20 cellular contexts compared by ENCODE assay signal in genomic region chr1:154137888-154138287, GRCh38. TPM values are rescaled to one million over a fixed set of nuclear protein-coding genes. Genes with fewer than 3 reads are reported as not detected.
DNase-seq lines count a peak whose midpoint lies in the region; ATAC-seq and TF ChIP-seq lines count a peak whose summit lies in the region.
"Had no signal": no experiment of that assay in that cellular context is flagged by ENCODE, and none has a peak within 500 bp of the region (broad histone marks: within the 10 kb centered on the region; RNA-seq: fewer than 3 reads in every experiment).

No MANE protein-coding gene starts in this region.

- no peaks in the 10 kb centered on the region for H3K9me3 Mint-ChIP-seq in activated CD4-positive, alpha-beta T cell treated with anti-CD3 and anti-CD28 coated beads for 36 hours (ENCODE audit: low read depth)
- H3K9me3 Mint-ChIP-seq in activated naive CD8-positive, alpha-beta T cell treated with anti-CD3 and anti-CD28 coated beads, Interleukin-2, amount 50 U/mL, for 24 hours = no peaks in the 10 kb centered on the region
- H3K9me3 Mint-ChIP-seq in activated naive CD8-positive, alpha-beta T cell treated with anti-CD3 and anti-CD28 coated beads for 36 hours = no peaks in the 10 kb centered on the region
- no peaks in the 10 kb centered on the region for H3K9me3 Mint-ChIP-seq in stimulated activated naive CD8-positive, alpha-beta T cell treated with anti-CD3 and anti-CD28 coated beads, Interleukin-15, Interleukin-2, amounts not matched to agents 100 ng/mL and 50 ng/mL, for 24 hours
- H3K9me3 Mint-ChIP-seq: CD4-positive, alpha-beta T cell; CD8-positive, alpha-beta memory T cell had no signal

- peaks cover 7% of the 10 kb centered on the region for H3K4me1 Mint-ChIP-seq in activated CD4-positive, alpha-beta T cell treated with anti-CD3 and anti-CD28 coated beads for 36 hours
- H3K4me1 Mint-ChIP-seq in activated naive CD8-positive, alpha-beta T cell treated with anti-CD3 and anti-CD28 coated beads, Interleukin-2, amount 50 U/mL, for 24 hours = peaks cover 9% of the 10 kb centered on the region
- H3K4me1 Mint-ChIP-seq in activated naive CD8-positive, alpha-beta T cell treated with anti-CD3 and anti-CD28 coated beads for 36 hours = peaks cover 8% of the 10 kb centered on the region
- H3K4me1 Mint-ChIP-seq in stimulated activated naive CD8-positive, alpha-beta T cell treated with anti-CD3 and anti-CD28 coated beads, Interleukin-15, Interleukin-2, amounts not matched to agents 100 ng/mL and 50 ng/mL, for 24 hours (ENCODE audit: low read depth) = peaks cover 6% of the 10 kb centered on the region
- H3K4me1 Mint-ChIP-seq: CD14-positive monocyte; CD8-positive, alpha-beta memory T cell had no signal

- no peak overlapping the region for H3K27ac Mint-ChIP-seq in activated CD4-positive, alpha-beta T cell treated with anti-CD3 and anti-CD28 coated beads for 36 hours
- H3K27ac Mint-ChIP-seq in activated naive CD8-positive, alpha-beta T cell treated with anti-CD3 and anti-CD28 coated beads, Interleukin-2, amount 50 U/mL, for 24 hours = peak overlapping the region; percentile 60
- H3K27ac Mint-ChIP-seq in activated naive CD8-positive, alpha-beta T cell treated with anti-CD3 and anti-CD28 coated beads for 36 hours = no peak overlapping the region
- peak overlapping the region; percentile 36 for H3K27ac Mint-ChIP-seq in stimulated activated naive CD8-positive, alpha-beta T cell treated with anti-CD3 and anti-CD28 coated beads, Interleukin-15, Interleukin-2, amounts not matched to agents 100 ng/mL and 50 ng/mL, for 24 hours
- H3K27ac Mint-ChIP-seq: CD14-positive monocyte; CD4-positive, alpha-beta T cell; CD8-positive, alpha-beta memory T cell had no signal

- no peaks in the 10 kb centered on the region for H3K27me3 Mint-ChIP-seq in activated CD4-positive, alpha-beta T cell treated with anti-CD3 and anti-CD28 coated beads for 36 hours
- H3K27me3 Mint-ChIP-seq in activated naive CD8-positive, alpha-beta T cell treated with anti-CD3 and anti-CD28 coated beads, Interleukin-2, amount 50 U/mL, for 24 hours = no peaks in the 10 kb centered on the region
- no peaks in the 10 kb centered on the region for H3K27me3 Mint-ChIP-seq in activated naive CD8-positive, alpha-beta T cell treated with anti-CD3 and anti-CD28 coated beads for 36 hours
- no peaks in the 10 kb centered on the region for H3K27me3 Mint-ChIP-seq in stimulated activated naive CD8-positive, alpha-beta T cell treated with anti-CD3 and anti-CD28 coated beads, Interleukin-15, Interleukin-2, amounts not matched to agents 100 ng/mL and 50 ng/mL, for 24 hours
- H3K27me3 Mint-ChIP-seq: CD4-positive, alpha-beta T cell; CD8-positive, alpha-beta memory T cell had no signal

- no peak overlapping the region for H3K4me3 Mint-ChIP-seq in activated CD4-positive, alpha-beta T cell treated with anti-CD3 and anti-CD28 coated beads for 36 hours
- no peak overlapping the region for H3K4me3 Mint-ChIP-seq in activated naive CD8-positive, alpha-beta T cell treated with anti-CD3 and anti-CD28 coated beads, Interleukin-2, amount 50 U/mL, for 24 hours
- no peak overlapping the region for H3K4me3 Mint-ChIP-seq in activated naive CD8-positive, alpha-beta T cell treated with anti-CD3 and anti-CD28 coated beads for 36 hours
- no peak overlapping the region for H3K4me3 Mint-ChIP-seq in stimulated activated naive CD8-positive, alpha-beta T cell treated with anti-CD3 and anti-CD28 coated beads, Interleukin-15, Interleukin-2, amounts not matched to agents 100 ng/mL and 50 ng/mL, for 24 hours
- H3K4me3 Mint-ChIP-seq: CD14-positive monocyte; CD4-positive, alpha-beta T cell; CD8-positive, alpha-beta memory T cell had no signal

- POLR2A ChIA-PET in activated CD4-positive, alpha-beta T cell treated with anti-CD3 and anti-CD28 coated beads for 36 hours (lab: Charles Lee) = interaction anchor here (0.6 kb wide), 1 partner anchor 391 kb away, joined by 5 read pairs; no protein-coding TSS in a partner anchor
- POLR2A ChIA-PET in HEK293T (lab: Yijun Ruan, JAX) = no interaction called here

- ATAC-seq in activated CD4-positive, alpha-beta T cell treated with anti-CD3 and anti-CD28 coated beads for 36 hours = peak; percentile 9
- peak; percentile 28 for ATAC-seq in activated naive CD8-positive, alpha-beta T cell treated with anti-CD3 and anti-CD28 coated beads, Interleukin-2, amount 50 U/mL, for 24 hours
- ATAC-seq in GM21360 (IDR thresholded peaks at IDR 0.05; ENCODE audit: unreplicated experiment) = no peak
- ATAC-seq: A549 had no signal

- intact Hi-C loops in activated CD4-positive, alpha-beta T cell treated with anti-CD3 and anti-CD28 coated beads for 36 hours (cut with DNase I, micrococcal nuclease) = no loop called here

- no peak for DNase-seq in activated CD4-positive, alpha-beta T cell treated with anti-CD3 and anti-CD28 coated beads for 36 hours
- DNase-seq in activated CD4-positive, alpha-beta T cell treated with anti-CD3 and anti-CD28 coated beads for 1 hour = no peak
- no peak for DNase-seq in activated naive CD8-positive, alpha-beta T cell treated with anti-CD3 and anti-CD28 coated beads, Interleukin-2, amount 50 U/mL, for 24 hours
- no peak for DNase-seq in activated naive CD8-positive, alpha-beta T cell treated with anti-CD3 and anti-CD28 coated beads for 36 hours
- DNase-seq in HEK293T (ENCODE audit: extremely low spot score) (no peak), dedifferentiated amniotic fluid mesenchymal stem cell (ENCODE audit: extremely low spot score) (no peak)
- DNase-seq: ACHN; AML-193; BE2C; CD4-positive, alpha-beta T cell; CD8-positive, alpha-beta memory T cell; DMS 273 treated with DMSO at 0.1 percent for 48 hours; DMS79; EL; GF-D8; GOT3 had no signal

- CTCF ChIA-PET in activated CD4-positive, alpha-beta T cell treated with anti-CD3 and anti-CD28 coated beads for 36 hours (lab: Charles Lee) = interaction anchor here (0.7 kb wide), 1 partner anchor 309 kb away, joined by 4 read pairs; no protein-coding TSS in a partner anchor
- CTCF ChIA-PET in HEK293T (lab: Yijun Ruan, JAX) = no interaction called here

- no peaks in the 10 kb centered on the region for H3K36me3 Mint-ChIP-seq in activated CD4-positive, alpha-beta T cell treated with anti-CD3 and anti-CD28 coated beads for 36 hours (ENCODE audit: low read depth)
- H3K36me3 Mint-ChIP-seq in activated naive CD8-positive, alpha-beta T cell treated with anti-CD3 and anti-CD28 coated beads, Interleukin-2, amount 50 U/mL, for 24 hours (ENCODE audit: low read depth) = no peaks in the 10 kb centered on the region
- no peaks in the 10 kb centered on the region for H3K36me3 Mint-ChIP-seq in activated naive CD8-positive, alpha-beta T cell treated with anti-CD3 and anti-CD28 coated beads for 36 hours
- H3K36me3 Mint-ChIP-seq in stimulated activated naive CD8-positive, alpha-beta T cell treated with anti-CD3 and anti-CD28 coated beads, Interleukin-15, Interleukin-2, amounts not matched to agents 100 ng/mL and 50 ng/mL, for 24 hours (ENCODE audit: low read depth) = no peaks in the 10 kb centered on the region
- H3K36me3 Mint-ChIP-seq: CD14-positive monocyte; CD8-positive, alpha-beta memory T cell had no signal

TF ChIP-seq in HEK293T, 16 proteins besides CTCF, POLR2A, EP300 and RAD21:
- TF ChIP-seq NFRKB (IDR thresholded peaks at IDR 0.05) (no peak), PKNOX1 (IDR thresholded peaks at IDR 0.05) (peak; percentile 71)
TF ChIP-seq in HEK293T: peak in this region for 1.

RNA-seq across cellular contexts. Expression of gene NUP210L, which starts 17.0 kb away (rescaled TPM):
- total RNA-seq in activated CD4-positive, alpha-beta T cell treated with anti-CD3 and anti-CD28 coated beads for 36 hours = under 1 TPM; 0.04 to 0.05 TPM
- total RNA-seq in activated naive CD8-positive, alpha-beta T cell treated with anti-CD3 and anti-CD28 coated beads for 36 hours = under 1 TPM in 1 of 2 experiments, not detected in 1; 0.04 TPM

RNA-seq across cellular contexts. Expression of gene TPM3, which starts 54.0 kb away (rescaled TPM):
- total RNA-seq in activated CD4-positive, alpha-beta T cell treated with anti-CD3 and anti-CD28 coated beads for 36 hours = 100 to 1,000 TPM; 682 to 842 TPM
- 100 to 1,000 TPM; 725 to 753 TPM for total RNA-seq in activated naive CD8-positive, alpha-beta T cell treated with anti-CD3 and anti-CD28 coated beads for 36 hours

Comparison
In these comparisons a context has a peak if more than half of its experiments do, and no peak if none do; other contexts are left out.
1. H3K27ac Mint-ChIP-seq: peak in activated naive CD8-positive, alpha-beta T cell treated with anti-CD3 and anti-CD28 coated beads, Interleukin-2, amount 50 U/mL, for 24 hours (single experiment) and stimulated activated naive CD8-positive, alpha-beta T cell treated with anti-CD3 and anti-CD28 coated beads, Interleukin-15, Interleukin-2, amounts not matched to agents 100 ng/mL and 50 ng/mL, for 24 hours (single experiment); none in activated CD4-positive, alpha-beta T cell treated with anti-CD3 and anti-CD28 coated beads for 36 hours (single experiment) and activated naive CD8-positive, alpha-beta T cell treated with anti-CD3 and anti-CD28 coated beads for 36 hours (single experiment).